In the genomic region with DNA sequence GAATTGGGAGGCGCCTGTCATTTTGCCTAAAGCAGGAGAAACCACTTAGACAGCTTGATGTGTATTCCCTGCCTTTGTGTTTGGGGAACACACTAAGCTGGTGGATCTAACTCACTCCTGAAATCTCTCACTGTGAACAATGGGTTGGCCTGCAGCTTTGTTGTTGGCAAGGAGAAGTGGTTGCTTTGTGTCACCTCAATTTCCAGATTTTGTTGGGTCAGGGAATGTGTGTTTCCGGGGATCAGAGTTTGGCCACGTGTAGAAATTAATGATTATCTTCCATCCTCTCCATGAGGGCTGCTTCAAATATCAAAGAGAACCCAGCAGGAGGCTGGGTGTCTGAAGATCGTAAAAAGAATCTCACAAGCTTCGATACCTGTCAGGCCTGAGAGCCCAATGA, we compare ENCODE assay signal across 29 cellular contexts. TPM values are rescaled to one million over a fixed set of nuclear protein-coding genes. Genes with fewer than 3 reads are reported as not detected.
"Had no signal": no experiment of that assay in that cellular context is flagged by ENCODE, and none has a peak within 500 bp of the region (broad histone marks: within the 10 kb centered on the region; RNA-seq: fewer than 3 reads in every experiment).

No MANE protein-coding gene starts in this region.

- H3K9me3 ChIP-seq: esophagus squamous epithelium, tibial nerve had no signal

- H3K4me3 Mint-ChIP-seq: activated B cell treated with CpG ODN at 0.5 μM for 24 hours; activated CD8-positive, alpha-beta T cell treated with anti-CD3 and anti-CD28 coated beads, Interleukin-2, amount 10 ng/mL, durations not matched to agents 7 days and 5 days; activated naive CD8-positive, alpha-beta T cell; brain; central memory CD8-positive, alpha-beta T cell; immature natural killer cell; neural crest cell had no signal

- H3K9ac ChIP-seq: parathyroid adenoma had no signal

- DNase-seq: activated B cell treated with CpG ODN at 0.5 μM for 24 hours; activated CD4-positive, alpha-beta T cell treated with anti-CD3 and anti-CD28 coated beads for 48 hours; activated CD8-positive, alpha-beta memory T cell treated with anti-CD3 and anti-CD28 coated beads, Interleukin-2, amount 50 U/mL, for 4 hours; activated CD8-positive, alpha-beta T cell treated with anti-CD3 and anti-CD28 coated beads, Interleukin-2, amount 10 ng/mL, durations not matched to agents 7 days and 5 days; activated gamma-delta T cell treated with Interleukin-2 at 50 U/mL for 16 hours; activated T-cell treated with anti-CD3 and anti-CD28 coated beads, Interleukin-2, amount 50 U/mL, for 48 hours; amniotic stem cell; cortex of kidney; effector CD4-positive, alpha-beta T cell; esophagus squamous epithelium; foreskin melanocyte; immature natural killer cell; left cardiac atrium; retina; stimulated activated CD4-positive, alpha-beta T cell treated with anti-CD3 and anti-CD28 coated beads, Interleukin-15, amount 100 ng/mL, for 24 hours; stimulated activated CD4-positive, alpha-beta T cell treated with anti-CD3 and anti-CD28 coated beads, Interleukin-4, amount 100 ng/mL, for 24 hours; stimulated activated naive CD4-positive, alpha-beta T cell; substantia nigra had no signal

- H3K4me1 ChIP-seq: esophagus squamous epithelium, parathyroid adenoma, tibial nerve had no signal

- H3K79me2 ChIP-seq: parathyroid adenoma had no signal

- H3K27ac ChIP-seq: esophagus squamous epithelium, parathyroid adenoma, tibial nerve had no signal

- H2AFZ ChIP-seq: parathyroid adenoma had no signal

- H3K27me3 ChIP-seq: esophagus squamous epithelium, tibial nerve had no signal

- H3K9me3 Mint-ChIP-seq: activated B cell treated with CpG ODN at 0.5 μM for 24 hours; brain; central memory CD8-positive, alpha-beta T cell; neural crest cell had no signal

- H3K36me3 Mint-ChIP-seq: activated naive CD8-positive, alpha-beta T cell; brain; immature natural killer cell had no signal

- H3K4me1 Mint-ChIP-seq: activated B cell treated with CpG ODN at 0.5 μM for 24 hours; brain; central memory CD8-positive, alpha-beta T cell; immature natural killer cell; neural crest cell had no signal

- FAIRE-seq: endothelial cell of umbilical vein, TTC549 had no signal

- H3K27ac Mint-ChIP-seq: activated B cell treated with CpG ODN at 0.5 μM for 24 hours; activated CD8-positive, alpha-beta T cell treated with anti-CD3 and anti-CD28 coated beads, Interleukin-2, amount 10 ng/mL, durations not matched to agents 7 days and 5 days; activated naive CD8-positive, alpha-beta T cell; brain; immature natural killer cell had no signal

- H3K36me3 ChIP-seq: esophagus squamous epithelium, tibial nerve had no signal

- ATAC-seq: activated CD8-positive, alpha-beta T cell treated with anti-CD3 and anti-CD28 coated beads, Interleukin-2, amount 10 ng/mL, durations not matched to agents 7 days and 5 days; left cardiac atrium had no signal

- H3K4me3 ChIP-seq: esophagus squamous epithelium, lung, tibial nerve had no signal

RNA-seq across cellular contexts. Expression of gene A1CF, which starts 27.8 kb away (rescaled TPM):
- total RNA-seq: activated B cell treated with CpG ODN at 0.5 μM for 24 hours; activated CD8-positive, alpha-beta T cell treated with anti-CD3 and anti-CD28 coated beads, Interleukin-2, amount 10 ng/mL, durations not matched to agents 7 days and 5 days; endothelial cell of umbilical vein; esophagus squamous epithelium; left cardiac atrium; neural crest cell; skeletal muscle tissue; T-helper 2 cell treated with Interferon-gamma antibody and Interleukin-4, amounts not matched to agents 100 ng/mL and 5 ng/mL, for 36 hours; tibial nerve had no signal
- polyA plus RNA-seq: endothelial cell of umbilical vein, immature natural killer cell had no signal
